Comparison of ENCODE assay signal across 1 cellular context in the genomic region with DNA sequence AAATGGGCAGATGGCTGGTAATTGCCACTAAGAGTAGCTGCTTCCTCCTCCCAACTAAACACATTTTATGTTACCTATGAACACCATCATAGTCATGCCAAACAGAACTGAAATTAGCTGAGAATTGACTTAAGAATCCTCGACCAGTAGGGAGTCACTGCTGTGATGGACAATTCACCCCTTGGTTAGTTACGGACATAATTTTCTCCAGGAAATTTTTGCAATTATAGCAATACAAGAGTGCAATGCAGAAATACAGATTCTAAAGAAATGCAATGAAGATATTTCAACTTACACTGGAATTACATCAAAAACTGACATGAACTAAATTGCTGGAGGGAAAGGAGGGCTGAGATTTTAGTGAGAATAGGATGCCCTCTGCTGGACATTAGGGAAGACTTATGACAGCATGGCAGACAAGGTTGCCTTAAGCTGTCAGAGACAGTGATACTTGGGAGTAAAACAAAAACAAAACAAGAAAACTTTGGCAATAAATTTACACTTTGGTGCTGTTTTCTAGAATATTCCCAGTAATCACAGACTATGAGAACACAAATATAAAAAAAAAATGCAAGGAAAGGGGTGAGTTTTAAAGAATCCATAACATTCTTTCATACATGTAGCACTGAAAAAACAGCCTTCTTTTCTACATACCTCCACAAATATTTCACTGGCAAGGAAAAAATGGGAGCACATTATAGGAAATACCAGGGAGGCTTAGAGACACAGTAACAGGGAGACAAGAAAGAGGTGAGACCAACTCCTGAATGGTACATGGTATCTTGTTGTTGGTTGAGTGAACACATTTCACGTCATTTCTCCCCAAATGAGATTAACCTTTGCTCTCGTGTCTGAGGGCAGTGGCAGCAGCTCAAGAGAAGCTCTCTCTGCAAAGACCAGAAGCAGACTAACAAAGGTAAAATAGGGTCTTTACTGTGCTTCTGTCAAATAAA.
TF ChIP-seq lines count a peak whose summit lies in the region.

No MANE protein-coding gene starts in this region.

TF ChIP-seq in SK-N-SH treated with all-trans-retinoic acid at 6 μM for 48 hours, 23 proteins besides CTCF, POLR2A, EP300 and RAD21 (continued from another document):
- TF ChIP-seq TSHZ2 (CRISPR knock-in tag; IDR thresholded peaks at IDR 0.05): no peak
